Comparison of ENCODE assay signal across 8 cellular contexts in the genomic region with DNA sequence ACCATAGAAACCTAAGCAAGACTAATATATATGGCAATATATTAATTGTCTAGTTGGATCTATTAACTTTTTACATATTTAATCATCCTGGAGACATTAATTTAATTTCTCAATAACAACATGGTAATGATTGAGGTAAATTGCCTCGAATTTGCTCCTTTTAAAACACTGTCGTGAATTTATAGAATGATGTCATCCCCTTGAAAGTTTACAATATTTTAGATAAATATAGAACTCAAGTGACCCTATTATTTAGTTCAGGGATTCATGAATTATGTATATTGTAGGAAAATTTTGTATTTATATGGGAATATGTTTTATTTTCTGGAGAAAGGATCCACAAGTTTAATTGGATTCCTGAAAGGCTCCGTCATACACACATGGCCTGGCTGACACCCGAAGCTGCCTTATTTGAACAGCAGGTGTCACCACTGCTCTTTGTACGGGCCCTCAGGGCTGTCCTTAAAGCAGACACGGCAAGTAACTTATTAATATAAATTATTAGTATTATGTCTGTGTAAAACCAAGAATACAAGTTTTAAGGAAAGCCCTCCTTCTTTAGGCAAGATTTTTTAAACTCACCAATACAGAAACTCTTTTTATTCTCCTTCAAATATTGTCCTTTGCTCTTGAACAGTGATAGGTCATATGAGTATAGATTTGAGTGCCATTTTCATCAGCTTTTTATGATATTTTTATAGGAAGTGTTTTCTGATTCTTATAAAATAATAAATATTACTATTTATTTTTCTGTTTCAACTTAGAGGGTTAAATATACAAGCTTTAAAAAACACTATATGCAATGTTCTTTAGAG. TPM values are rescaled to one million over a fixed set of nuclear protein-coding genes. Genes with fewer than 3 reads are reported as not detected.
A peak's percentile ranks its signal among the peaks of the same experiment; 100 is the strongest.
DNase-seq lines count a peak whose midpoint lies in the region; ATAC-seq and TF ChIP-seq lines count a peak whose summit lies in the region.

No MANE protein-coding gene starts in this region.

- TF ChIP-seq CTCF in AG10803 (conservative IDR thresholded peaks at IDR 0.05; ENCODE audit: low read length), result peak; percentile 87
- TF ChIP-seq CTCF in left lung (IDR thresholded peaks at IDR 0.05), result peak; percentile 69 to 84

- H3K36me3 ChIP-seq in left lung, result peaks cover 0 to 8% of the 10 kb centered on the region in 2 donors

- H3K27me3 ChIP-seq in left lung, result no peaks in the 10 kb centered on the region

- ATAC-seq in GM18868 (IDR thresholded peaks at IDR 0.05; ENCODE audit: unreplicated experiment) (peak; percentile 50), HG03103 (IDR thresholded peaks at IDR 0.05; ENCODE audit: low read depth, unreplicated experiment) (peak; percentile 47), left lung (peak; percentile 77)
- peak; percentile 39 to 44 for ATAC-seq in activated CD4-positive, CD25-positive, alpha-beta regulatory T cell treated with anti-CD3 and anti-CD28 coated beads, Interleukin-2, amount 50 U/mL, for 24 hours

- H3K4me1 ChIP-seq in left lung, result peaks cover 5 to 17% of the 10 kb centered on the region in 2 donors

- H3K9me3 ChIP-seq in left lung, result no peaks in the 10 kb centered on the region

- H3K4me3 ChIP-seq in AG10803 (ENCODE audit: low read length) (no peak overlapping the region), left lung (no peak overlapping the region)

- no peak overlapping the region for H3K27ac ChIP-seq in left lung

- intact Hi-C loops in left lung (cut with DNase I), result no loop called here

- DNase-seq in AG10803 (ENCODE audit: low read depth) (peak; percentile 83), NCI-H2196 treated with DMSO at 0.1 percent for 48 hours (lab: John Stamatoyannopoulos, UW; ENCODE audit: unreplicated experiment) (peak; percentile 16), cerebellar cortex (ENCODE audit: low spot score) (peak; percentile 85), left lung (peak; percentile 64 to 75)
- DNase-seq in stimulated activated CD4-positive, alpha-beta T cell treated with anti-CD3 and anti-CD28 coated beads, Interleukin-4, amount 100 ng/mL, for 48 hours (ENCODE audit: low read depth in 2 of 2), result peak; percentile 49 to 56

RNA-seq across cellular contexts. Expression of gene PLRG1, which starts 1.9 kb away (rescaled TPM):
- total RNA-seq in left lung, result 10 to 100 TPM; 58.0 to 68.1 TPM

RNA-seq across cellular contexts. Expression of gene FGB, which starts 10.7 kb away (rescaled TPM):
- total RNA-seq in left lung, result under 1 TPM in 1 of 2 donors, not detected in 1; 0.26 TPM

RNA-seq across cellular contexts. Expression of gene FGA, which starts 38.5 kb away (rescaled TPM):
- 10 to 100 TPM in 1 of 2 donors, 1 to 10 TPM in 1; 3.6 to 75.6 TPM for total RNA-seq in left lung

Comparison
In these comparisons a context has a peak if more than half of its experiments do, and no peak if none do; other contexts are left out.
1. DNase-seq: peak in every context shown above with its lines; median percentile 85 in cerebellar cortex; 83 in AG10803; 70 in left lung; 52 in stimulated activated CD4-positive, alpha-beta T cell treated with anti-CD3 and anti-CD28 coated beads, Interleukin-4, amount 100 ng/mL, for 48 hours; 16 in NCI-H2196 treated with DMSO at 0.1 percent for 48 hours.